ENCODE assay signal across 22 cellular contexts in the genomic region with DNA sequence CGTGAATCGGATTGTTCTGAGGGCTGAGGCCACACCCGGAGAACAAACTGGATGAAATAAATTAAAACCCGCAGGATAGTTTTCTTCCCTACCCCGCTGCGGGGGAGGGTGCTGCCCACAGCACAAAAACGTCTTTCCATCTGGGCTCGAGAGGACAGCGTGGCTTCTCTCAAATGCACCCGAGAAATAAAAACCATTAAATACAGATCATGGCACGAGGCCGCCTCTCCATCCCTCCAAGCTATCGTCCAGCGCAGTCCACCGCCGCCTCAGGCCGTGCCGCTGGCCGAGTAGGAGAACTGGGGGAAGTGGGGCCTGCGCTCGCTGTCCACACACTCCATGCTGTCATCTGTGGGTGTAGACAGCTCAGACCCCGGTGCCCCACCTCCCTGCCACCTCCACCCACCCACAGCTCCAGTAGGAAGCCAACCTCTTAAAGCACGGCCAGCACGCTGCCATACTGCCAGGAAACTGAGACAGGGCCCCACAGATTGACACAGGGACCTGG.
"Had no signal": no experiment of that assay in that cellular context is flagged by ENCODE, and none has a peak within 500 bp of the region (broad histone marks: within the 10 kb centered on the region; RNA-seq: fewer than 3 reads in every experiment).

No MANE protein-coding gene starts in this region.

- DNase-seq: activated CD4-positive, alpha-beta T cell treated with anti-CD3 and anti-CD28 coated beads, Interleukin-2, amount 50 U/mL, for 1 hour; activated effector memory CD4-positive, alpha-beta T cell treated with anti-CD3 and anti-CD28 coated beads, Interleukin-2, amount 50 U/mL, for 16 hours; amygdala; body of pancreas; cerebellar nuclear complex; effector memory CD8-positive, alpha-beta T cell; gastrocnemius medialis; left cardiac atrium; lower lobe of right lung; midbrain; retina; stimulated activated CD4-positive, alpha-beta T cell treated with anti-CD3 and anti-CD28 coated beads, Interleukin-4, amount 100 ng/mL, for 1 hour; stimulated activated naive CD4-positive, alpha-beta T cell treated with Interleukin-2 at 50 U/mL for 16 hours; T-helper 9 cell; transverse colon had no signal

- H3K27me3 ChIP-seq: body of pancreas, gastrocnemius medialis, heart right ventricle, neural progenitor cell, transverse colon had no signal

- H3K27ac Mint-ChIP-seq: activated naive CD4-positive, alpha-beta T cell treated with anti-CD3 and anti-CD28 coated beads, Interleukin-2, amount 50 U/mL, for 24 hours; dendritic cell treated with granulocyte-macrophage colony-stimulating factor and Interleukin-4, amounts not matched to agents 40 ng/mL and 50 ng/mL, for 4 days; neural progenitor cell had no signal

- H3K9me3 ChIP-seq: body of pancreas, gastrocnemius medialis, lower lobe of right lung, transverse colon had no signal

- H3K27me3 Mint-ChIP-seq: activated naive CD4-positive, alpha-beta T cell treated with anti-CD3 and anti-CD28 coated beads, Interleukin-2, amount 50 U/mL, for 24 hours; dendritic cell treated with granulocyte-macrophage colony-stimulating factor and Interleukin-4, amounts not matched to agents 40 ng/mL and 50 ng/mL, for 4 days; effector memory CD8-positive, alpha-beta T cell had no signal

- H3K4me1 ChIP-seq: gastrocnemius medialis had no signal

- H3K4me2 ChIP-seq: neural progenitor cell had no signal

- H3K79me2 ChIP-seq: parathyroid adenoma had no signal

- H3K4me1 Mint-ChIP-seq: activated naive CD4-positive, alpha-beta T cell treated with anti-CD3 and anti-CD28 coated beads, Interleukin-2, amount 50 U/mL, for 24 hours had no signal

- H3K27ac ChIP-seq: body of pancreas, gastrocnemius medialis, heart right ventricle, lower lobe of right lung, neural progenitor cell, parathyroid adenoma, transverse colon had no signal

- ATAC-seq: activated CD4-positive, CD25-positive, alpha-beta regulatory T cell treated with anti-CD3 and anti-CD28 coated beads, Interleukin-2, amount 50 U/mL, for 24 hours; body of pancreas; effector memory CD8-positive, alpha-beta T cell; gastrocnemius medialis; heart right ventricle; left cardiac atrium; lower lobe of right lung had no signal

- H3K9me3 Mint-ChIP-seq: activated naive CD4-positive, alpha-beta T cell treated with anti-CD3 and anti-CD28 coated beads, Interleukin-2, amount 50 U/mL, for 24 hours; effector memory CD8-positive, alpha-beta T cell had no signal

- H2AFZ ChIP-seq: neural progenitor cell, parathyroid adenoma had no signal

- H3K4me3 Mint-ChIP-seq: activated naive CD4-positive, alpha-beta T cell treated with anti-CD3 and anti-CD28 coated beads, Interleukin-2, amount 50 U/mL, for 24 hours; dendritic cell treated with granulocyte-macrophage colony-stimulating factor and Interleukin-4, amounts not matched to agents 40 ng/mL and 50 ng/mL, for 4 days; effector memory CD8-positive, alpha-beta T cell; neural progenitor cell had no signal

- H3K36me3 ChIP-seq: neural progenitor cell had no signal

- H3K4me3 ChIP-seq: body of pancreas, gastrocnemius medialis, heart right ventricle, lower lobe of right lung, neural progenitor cell, skin epidermis, transverse colon had no signal
